Comparison of ENCODE assay signal across 8 cellular contexts in the genomic region with DNA sequence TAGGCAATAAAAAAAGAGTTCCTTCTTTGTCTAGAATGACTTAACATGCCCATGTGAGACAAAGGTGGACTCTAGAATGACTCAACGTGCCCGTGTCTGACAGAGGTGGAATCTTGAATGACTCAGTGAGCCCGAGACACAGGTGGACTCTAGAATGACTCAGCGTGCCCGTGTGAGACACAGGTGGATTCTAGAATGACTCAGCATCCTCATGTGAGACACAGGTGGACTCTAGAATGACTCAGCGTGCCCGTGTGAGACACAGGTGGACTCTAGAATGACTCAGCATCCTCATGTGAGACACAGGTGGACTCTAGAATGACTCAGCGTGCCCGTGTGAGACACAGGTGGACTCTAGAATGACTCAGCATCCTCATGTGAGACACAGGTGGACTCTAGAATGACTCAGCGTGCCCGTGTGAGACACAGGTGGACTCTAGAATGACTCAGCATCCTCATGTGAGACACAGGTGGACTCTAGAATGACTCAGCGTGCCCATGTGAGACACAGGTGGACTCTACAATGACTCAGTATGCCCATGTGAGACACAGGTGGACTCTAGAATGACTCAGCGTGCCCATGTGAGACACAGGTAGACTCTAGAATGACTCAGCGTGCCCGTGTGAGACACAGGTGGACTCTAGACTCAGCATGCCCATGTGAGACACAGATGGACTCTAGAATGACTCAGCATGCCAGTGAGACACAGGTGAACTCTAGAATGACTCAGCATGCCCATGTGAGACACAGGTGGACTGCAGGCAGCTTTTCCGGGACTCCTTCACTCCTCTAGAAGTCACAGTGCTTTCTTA.
DNase-seq lines count a peak whose midpoint lies in the region; ATAC-seq and TF ChIP-seq lines count a peak whose summit lies in the region.
"Not testable (repeated sequence)": the region's sequence is repeated elsewhere in the genome, so short reads cannot be mapped to it uniquely, and the experiment has no call there.

No MANE protein-coding gene starts in this region.

- BruUV-seq in HCT116 (replicated peaks; lab: Mats Ljungman, UMichigan): not testable (repeated sequence)

- H3K27ac ChIP-seq in HCT116 (ENCODE audit: low read depth, low read length) (peak overlapping the region; percentile 97), endodermal cell (ENCODE audit: low read depth, low read length) (peak overlapping the region; percentile 18), layer of hippocampus (ENCODE audit: low read depth, low read length) (peak overlapping the region; percentile 25)

- peaks cover 40 to 43% of the 10 kb centered on the region in 2 experiments for H3K36me3 ChIP-seq in HCT116 (ENCODE audit: control insufficient read depth in 1 of 2, insufficient read depth in 2 of 2, low read length in 2 of 2)
- peaks cover 88% of the 10 kb centered on the region for H3K36me3 ChIP-seq in endodermal cell (ENCODE audit: control insufficient read depth, insufficient read depth, low read length)

- H3K27ac Mint-ChIP-seq in endodermal cell: peak overlapping the region; percentile 86

- not testable (repeated sequence) for H3K9me3 Mint-ChIP-seq in endodermal cell

- peaks cover 72% of the 10 kb centered on the region for H3K36me3 Mint-ChIP-seq in endodermal cell (ENCODE audit: low read depth)

- DNase-seq in A172 (ENCODE audit: low spot score): peak; percentile 59
- DNase-seq in HCT116 (ENCODE audit: low read depth, low spot score): peak; percentile 83
- peak; percentile 58 for DNase-seq in NCI-H69 (lab: John Stamatoyannopoulos, UW)
- DNase-seq in activated CD4-positive, alpha-beta T cell treated with anti-CD3 and anti-CD28 coated beads for 1 hour: peak; percentile 29
- DNase-seq in activated effector memory CD4-positive, alpha-beta T cell treated with anti-CD3 and anti-CD28 coated beads, Interleukin-2, amount 50 U/mL, for 16 hours: peak; percentile 85
- not testable (repeated sequence) for DNase-seq in endodermal cell
- DNase-seq in stimulated activated CD4-positive, alpha-beta T cell treated with anti-CD3 and anti-CD28 coated beads, Interleukin-4, amount 100 ng/mL, for 24 hours: peak; percentile 55

- peaks cover 9 to 29% of the 10 kb centered on the region in 2 experiments; a peak in 3 of 4 replicates for H3K4me1 ChIP-seq in HCT116 (ENCODE audit: control insufficient read depth in 1 of 2, insufficient read depth in 2 of 2, low read length in 2 of 2)
- H3K4me1 ChIP-seq in endodermal cell (ENCODE audit: control insufficient read depth, insufficient read depth, low read length): not testable (repeated sequence)

- H3K9me2 ChIP-seq in HCT116 (ENCODE audit: insufficient read depth): not testable (repeated sequence)

- H3K27me3 Mint-ChIP-seq in endodermal cell (ENCODE audit: insufficient read depth): not testable (repeated sequence)

- H3K4me1 Mint-ChIP-seq in endodermal cell: not testable (repeated sequence)

- TF ChIP-seq POLR2A in HCT116 (IDR thresholded peaks at IDR 0.05; ENCODE audit: borderline replicate concordance, extremely low read depth, insufficient read depth, insufficient read length): not testable (repeated sequence)

- not testable (repeated sequence) for TF ChIP-seq CTCF in HCT116 (IDR thresholded peaks at IDR 0.05 in 2 of 3, conservative IDR thresholded peaks at IDR 0.05 in 1 of 3; ENCODE audit: borderline replicate concordance in 1 of 3, insufficient read depth in 1 of 3, low read depth in 2 of 3, low read length in 2 of 3); endodermal cell (conservative IDR thresholded peaks at IDR 0.05)

- TF ChIP-seq RAD21 in HCT116 (IDR thresholded peaks at IDR 0.05; ENCODE audit: low read depth): not testable (repeated sequence)

- not testable (repeated sequence) for H3K9me3 ChIP-seq in HCT116 (ENCODE audit: control insufficient read depth in 1 of 2, insufficient read depth in 1 of 2, low read depth in 1 of 2, low read length in 2 of 2); endodermal cell (ENCODE audit: control insufficient read depth, low read length)

- H3K27me3 ChIP-seq in HCT116 (ENCODE audit: insufficient read depth, low read length); endodermal cell (ENCODE audit: control insufficient read depth, insufficient read depth, low read length, poor library complexity, severe bottlenecking); layer of hippocampus (ENCODE audit: control insufficient read depth, insufficient read depth, low read length): not testable (repeated sequence)

- POLR2A ChIA-PET in HCT116 (lab: Charles Lee): not testable (repeated sequence)

- H3K79me2 ChIP-seq in HCT116 (ENCODE audit: insufficient read depth, low read length): not testable (repeated sequence)

- peak overlapping the region; percentile 2; the same call in 1 of the 2 replicates for H3K9ac ChIP-seq in HCT116 (ENCODE audit: low read length)
- H3K9ac ChIP-seq in endodermal cell (ENCODE audit: extremely low read depth, low read length, poor library complexity, severe bottlenecking): not testable (repeated sequence)

- intact Hi-C loops in HCT116 (cut with micrococcal nuclease): loop anchor here (5.0 to 10.0 kb wide), 2 partner anchors 305 to 508 kb away; no protein-coding TSS in a partner anchor

- H3K4me2 ChIP-seq in HCT116 (ENCODE audit: low read length): peak overlapping the region; percentile 8; the same call in 1 of the 2 replicates

- not testable (repeated sequence) for H4K20me1 ChIP-seq in HCT116 (ENCODE audit: insufficient read depth)

- H2AFZ ChIP-seq in HCT116 (ENCODE audit: low read depth, low read length, poor library complexity, severe bottlenecking): not testable (repeated sequence)

- H3K4me3 ChIP-seq in HCT116 (replicated peaks in 1 of 2; ENCODE audit: low read depth in 1 of 2, low read length in 2 of 2); endodermal cell (ENCODE audit: low read length): not testable (repeated sequence)

- 95 to 97% methylated on average over 8 to 10 of the region's 16 CpGs for WGBS in endodermal cell (ENCODE audit: insufficient coverage in 1 of 2, insufficient read length in 1 of 2), 2 experiments

- RAD21 ChIA-PET in HCT116 (lab: Charles Lee; ENCODE audit: low non-redundant PET in 1 of 2, low total read pairs in 2 of 2, uncharacterized antibody in 2 of 2, unreplicated experiment in 2 of 2): not testable (repeated sequence)

- ATAC-seq in HCT116: peak; percentile 69

- CTCF ChIA-PET in HCT116 (lab: Charles Lee): interaction anchor here (1.9 kb wide), 1 partner anchor 102 kb away, joined by 7 read pairs; no protein-coding TSS in a partner anchor

- not testable (repeated sequence) for H3K4me3 Mint-ChIP-seq in endodermal cell

TF ChIP-seq in HCT116, 20 proteins besides CTCF, POLR2A, EP300 and RAD21:
- TF ChIP-seq MAX (IDR thresholded peaks at IDR 0.05) (peak; percentile 69; the same call in 1 of the 2 replicates), POLR2AphosphoS5 (IDR thresholded peaks at IDR 0.05; ENCODE audit: low read depth, low read length) (peak; percentile 51; the same call in 1 of the 2 replicates), FOSL1 (IDR thresholded peaks at IDR 0.05; ENCODE audit: low read depth) (peak; percentile 93), SRF (IDR thresholded peaks at IDR 0.05; ENCODE audit: low read depth) (peak; percentile 69; the same call in 1 of the 2 replicates), SIN3A (IDR thresholded peaks at IDR 0.05; ENCODE audit: low read depth) (peak; percentile 84), CEBPB (IDR thresholded peaks at IDR 0.05; ENCODE audit: low read depth) (peak; percentile 33; the same call in 1 of the 2 replicates), JUND (IDR thresholded peaks at IDR 0.05) (peak; percentile 89), CBX3 (IDR thresholded peaks at IDR 0.05; ENCODE audit: low read depth) (peak; percentile 51; the same call in 1 of the 2 replicates), ATF3 (IDR thresholded peaks at IDR 0.05) (peak; percentile 46; the same call in 1 of the 2 replicates), SP1 (IDR thresholded peaks at IDR 0.05; ENCODE audit: low read depth) (peak; percentile 64)

Comparison
In these comparisons a context has a peak if more than half of its experiments do, and no peak if none do; other contexts are left out.
1. H3K27ac ChIP-seq: peak in every context shown above with its lines; median percentile 97 in HCT116; 25 in layer of hippocampus; 18 in endodermal cell.